Comparison of ENCODE assay signal across 10 cellular contexts in genomic region chr22:36541831-36542391, GRCh38. TPM values are rescaled to one million over a fixed set of nuclear protein-coding genes. Genes with fewer than 3 reads are reported as not detected.
DNase-seq lines count a peak whose midpoint lies in the region; ATAC-seq and TF ChIP-seq lines count a peak whose summit lies in the region.
"Had no signal": no experiment of that assay in that cellular context is flagged by ENCODE, and none has a peak within 500 bp of the region (broad histone marks: within the 10 kb centered on the region; RNA-seq: fewer than 3 reads in every experiment).

No MANE protein-coding gene starts in this region.

- no peak overlapping the region for H3K4me3 Mint-ChIP-seq in endothelial cell (ENCODE audit: unreplicated experiment)
- H3K4me3 Mint-ChIP-seq: central memory CD8-positive, alpha-beta T cell; IgD-negative memory B cell had no signal

- H3K4me3 ChIP-seq in left lung: no peak overlapping the region

- H3K36me3 Mint-ChIP-seq in endothelial cell (ENCODE audit: low read depth, unreplicated experiment): no peaks in the 10 kb centered on the region
- H3K36me3 Mint-ChIP-seq: IgD-negative memory B cell had no signal

- no peak overlapping the region for H3K27ac ChIP-seq in left lung

- TF ChIP-seq POLR2A in GM18505 (IDR thresholded peaks at IDR 0.05; ENCODE audit: borderline replicate concordance, extremely low read depth, insufficient read depth, insufficient read length): no peak

- no peaks in the 10 kb centered on the region for H3K9me3 Mint-ChIP-seq in endothelial cell (ENCODE audit: unreplicated experiment)
- H3K9me3 Mint-ChIP-seq: central memory CD8-positive, alpha-beta T cell; IgD-negative memory B cell had no signal

- no peaks in the 10 kb centered on the region for H3K4me1 Mint-ChIP-seq in endothelial cell (ENCODE audit: unreplicated experiment)
- H3K4me1 Mint-ChIP-seq: central memory CD8-positive, alpha-beta T cell had no signal

- no peaks in the 10 kb centered on the region for H3K9me3 ChIP-seq in left lung

- TF ChIP-seq CTCF in left lung (IDR thresholded peaks at IDR 0.05) (no peak), endothelial cell (IDR thresholded peaks at IDR 0.05; ENCODE audit: unreplicated experiment) (no peak)

- ATAC-seq in left lung (peak; percentile 20), GM18858 (IDR thresholded peaks at IDR 0.05; ENCODE audit: unreplicated experiment) (no peak), GM18505 (IDR thresholded peaks at IDR 0.05; ENCODE audit: unreplicated experiment) (no peak)

- peaks cover 8% of the 10 kb centered on the region for H3K27me3 Mint-ChIP-seq in endothelial cell (ENCODE audit: unreplicated experiment)

- peaks cover 0 to 13% of the 10 kb centered on the region in 2 donors for H3K27me3 ChIP-seq in left lung

- no peak overlapping the region for H3K27ac Mint-ChIP-seq in endothelial cell (ENCODE audit: unreplicated experiment)
- H3K27ac Mint-ChIP-seq: IgD-negative memory B cell had no signal

- peak; percentile 92 for DNase-seq in A172 (ENCODE audit: low spot score)
- peak; percentile 58 for DNase-seq in LoVo (ENCODE audit: low spot score)
- DNase-seq in activated T-helper 9 cell treated with anti-CD3 and anti-CD28 coated beads, Interleukin-2, amount 50 U/mL, for 16 hours (ENCODE audit: low read depth): peak; percentile 12
- DNase-seq in left lung: no peak
- DNase-seq in GF-D8 (lab: John Stamatoyannopoulos, UW): no peak
- no peak for DNase-seq in endothelial cell (ENCODE audit: low spot score)

- intact Hi-C loops in left lung (cut with DNase I): no loop called here

- H3K36me3 ChIP-seq in left lung: no peaks in the 10 kb centered on the region

- no peaks in the 10 kb centered on the region for H3K4me1 ChIP-seq in left lung

RNA-seq across cellular contexts. Expression of gene EIF3D, which starts 12.9 kb away (rescaled TPM):
- total RNA-seq in A172 (2014; rRNA removed; shearing (Covaris generic)): 249 and 285 TPM in 2 replicates
- total RNA-seq in left lung (100 to 1,000 TPM; 116 to 141 TPM), endothelial cell (ENCODE audit: unreplicated experiment) (189 TPM)

RNA-seq across cellular contexts. Expression of gene FOXRED2, which starts 35.1 kb away (rescaled TPM):
- 17.6 and 18.4 TPM in 2 replicates for total RNA-seq in A172 (2014; rRNA removed; shearing (Covaris generic))
- total RNA-seq in left lung (10 to 100 TPM; 17.2 to 22.1 TPM), endothelial cell (ENCODE audit: unreplicated experiment) (17.6 TPM)

Comparison
In these comparisons a context has a peak if more than half of its experiments do, and no peak if none do; other contexts are left out.
1. DNase-seq: peak in A172 (single experiment), LoVo (single experiment) and activated T-helper 9 cell treated with anti-CD3 and anti-CD28 coated beads, Interleukin-2, amount 50 U/mL, for 16 hours (single experiment); none in left lung (0 of 2), GF-D8 (single experiment) and endothelial cell (single experiment).